8 cellular contexts compared by ENCODE assay signal in genomic region chr12:92136883-92137582, GRCh38. TPM values are rescaled to one million over a fixed set of nuclear protein-coding genes. Genes with fewer than 3 reads are reported as not detected.
DNase-seq lines count a peak whose midpoint lies in the region; ATAC-seq and TF ChIP-seq lines count a peak whose summit lies in the region.

No MANE protein-coding gene starts in this region.

- H3K9me3 ChIP-seq in HEK293 (ENCODE audit: control insufficient read depth, insufficient read depth, low read depth, low read length): no peaks in the 10 kb centered on the region

- POLR2A ChIA-PET in HEK293 (lab: Yijun Ruan, JAX): interaction anchor here (0.5 to 2.6 kb wide), 2 partner anchors 9 to 63 kb away, joined by 7 to 17 read pairs; partner anchors contain the start of gene BTG1
- POLR2A ChIA-PET in WTC11 (lab: Charles Lee): interaction anchor here (7.8 kb wide), 1 partner anchor 8 kb away, joined by 67 read pairs; the partner anchor contains the start of gene BTG1

- CTCF ChIA-PET in HEK293 (lab: Yijun Ruan, JAX) (interaction anchor here (0.5 to 0.7 kb wide), 4 partner anchors 53 to 1007 kb away, joined by 3 read pairs; no protein-coding TSS in a partner anchor), WTC11 (lab: Charles Lee) (interaction anchor here (1.2 to 1.7 kb wide), 3 partner anchors 9 to 755 kb away, joined by 3 to 9 read pairs (median 5); partner anchors contain the start of gene BTG1)

- H3K4me3 ChIP-seq in HEK293 (ENCODE audit: low read depth, low read length): no peak overlapping the region

- H3K36me3 ChIP-seq in HEK293 (ENCODE audit: control insufficient read depth in 2 of 2, insufficient read depth in 1 of 2, low read length in 2 of 2): peaks cover 5 to 16% of the 10 kb centered on the region in 2 experiments; a peak in 2 of 3 replicates

- H3K27me3 Mint-ChIP-seq in WTC11 (ENCODE audit: low read depth) (no peaks in the 10 kb centered on the region), glutamatergic neuron (ENCODE audit: unreplicated experiment) (no peaks in the 10 kb centered on the region)

- H3K9me3 Mint-ChIP-seq in WTC11 (no peaks in the 10 kb centered on the region), glutamatergic neuron (ENCODE audit: unreplicated experiment) (no peaks in the 10 kb centered on the region)

- peaks cover 33% of the 10 kb centered on the region for H3K4me1 ChIP-seq in HEK293 (ENCODE audit: control insufficient read depth, insufficient read depth, low read length)

- H3K4me1 Mint-ChIP-seq in WTC11 (peaks cover 87% of the 10 kb centered on the region), glutamatergic neuron (ENCODE audit: low read depth, unreplicated experiment) (peaks cover 44% of the 10 kb centered on the region)

- peak; percentile 37 for ATAC-seq in WTC11
- ATAC-seq in stimulated activated naive CD8-positive, alpha-beta T cell treated with anti-CD3 and anti-CD28 coated beads, Interleukin-15, Interleukin-2, amounts not matched to agents 100 U/mL and 50 U/mL, for 24 hours: peak; percentile 21
- ATAC-seq in GM18870 (IDR thresholded peaks at IDR 0.05; ENCODE audit: unreplicated experiment): no peak
- ATAC-seq in left lobe of liver: no peak
- ATAC-seq in HG02588 (IDR thresholded peaks at IDR 0.05; ENCODE audit: unreplicated experiment): no peak

- H3K27ac Mint-ChIP-seq in WTC11 (peak overlapping the region; percentile 69), glutamatergic neuron (ENCODE audit: unreplicated experiment) (peak overlapping the region; percentile 73)

- DNase-seq in AG08396 (ENCODE audit: low spot score) (peak; percentile 69), WTC11 (ENCODE audit: low spot score) (no peak), glutamatergic neuron (no peak), left lobe of liver (ENCODE audit: low spot score) (no peak)
- no peak for DNase-seq in stimulated activated naive CD8-positive, alpha-beta T cell treated with anti-CD3 and anti-CD28 coated beads, Interleukin-15, Interleukin-2, amounts not matched to agents 100 U/mL and 50 U/mL, for 24 hours

- peak overlapping the region; percentile 24 for H3K4me3 Mint-ChIP-seq in WTC11
- peak overlapping the region; percentile 88 for H3K4me3 Mint-ChIP-seq in glutamatergic neuron (ENCODE audit: unreplicated experiment)

- TF ChIP-seq CTCF in HEK293 (tag by site-specific recombination; IDR thresholded peaks at IDR 0.05) (no peak), WTC11 (IDR thresholded peaks at IDR 0.05) (no peak), glutamatergic neuron (IDR thresholded peaks at IDR 0.05; ENCODE audit: partially characterized antibody, unreplicated experiment) (no peak)

- H3K27ac ChIP-seq in HEK293 (ENCODE audit: extremely low read depth, low read depth, low read length): no peak overlapping the region

- peaks cover 6% of the 10 kb centered on the region; the same call in 1 of the 2 replicates for H3K36me3 Mint-ChIP-seq in WTC11
- no peaks in the 10 kb centered on the region for H3K36me3 Mint-ChIP-seq in glutamatergic neuron (ENCODE audit: unreplicated experiment)

TF ChIP-seq in HEK293, 187 proteins besides CTCF, POLR2A, EP300 and RAD21 (continues in another document):
- TF ChIP-seq FEZF1 (tag by site-specific recombination; IDR thresholded peaks at IDR 0.05) (peak; percentile 17; the same call in 1 of the 2 replicates), ZNF747 (tag by site-specific recombination; IDR thresholded peaks at IDR 0.05) (no peak), ZNF223 (tag by site-specific recombination; IDR thresholded peaks at IDR 0.05) (no peak), GFI1B (tag by site-specific recombination; IDR thresholded peaks at IDR 0.05) (0 out of 2 replicates have a peak, but pooled peaks have one; percentile 44), ZNF274 (IDR thresholded peaks at IDR 0.05; ENCODE audit: low read length) (no peak), ZNF274 (tag by site-specific recombination; IDR thresholded peaks at IDR 0.05; ENCODE audit: borderline replicate concordance) (no peak), ZFP3 (tag by site-specific recombination; IDR thresholded peaks at IDR 0.05; ENCODE audit: low read depth) (no peak), PRDM6 (tag by site-specific recombination; IDR thresholded peaks at IDR 0.05) (peak; percentile 95)

TF ChIP-seq in WTC11, 78 proteins besides CTCF, POLR2A, EP300 and RAD21:
- TF ChIP-seq ZNF263 (CRISPR knock-in tag; IDR thresholded peaks at IDR 0.05; ENCODE audit: low read depth) (no peak), ATF3 (CRISPR knock-in tag; conservative IDR thresholded peaks at IDR 0.05) (no peak), GABPB1 (CRISPR knock-in tag; IDR thresholded peaks at IDR 0.05) (peak; percentile 86)
- TF ChIP-seq, protein P1, sequence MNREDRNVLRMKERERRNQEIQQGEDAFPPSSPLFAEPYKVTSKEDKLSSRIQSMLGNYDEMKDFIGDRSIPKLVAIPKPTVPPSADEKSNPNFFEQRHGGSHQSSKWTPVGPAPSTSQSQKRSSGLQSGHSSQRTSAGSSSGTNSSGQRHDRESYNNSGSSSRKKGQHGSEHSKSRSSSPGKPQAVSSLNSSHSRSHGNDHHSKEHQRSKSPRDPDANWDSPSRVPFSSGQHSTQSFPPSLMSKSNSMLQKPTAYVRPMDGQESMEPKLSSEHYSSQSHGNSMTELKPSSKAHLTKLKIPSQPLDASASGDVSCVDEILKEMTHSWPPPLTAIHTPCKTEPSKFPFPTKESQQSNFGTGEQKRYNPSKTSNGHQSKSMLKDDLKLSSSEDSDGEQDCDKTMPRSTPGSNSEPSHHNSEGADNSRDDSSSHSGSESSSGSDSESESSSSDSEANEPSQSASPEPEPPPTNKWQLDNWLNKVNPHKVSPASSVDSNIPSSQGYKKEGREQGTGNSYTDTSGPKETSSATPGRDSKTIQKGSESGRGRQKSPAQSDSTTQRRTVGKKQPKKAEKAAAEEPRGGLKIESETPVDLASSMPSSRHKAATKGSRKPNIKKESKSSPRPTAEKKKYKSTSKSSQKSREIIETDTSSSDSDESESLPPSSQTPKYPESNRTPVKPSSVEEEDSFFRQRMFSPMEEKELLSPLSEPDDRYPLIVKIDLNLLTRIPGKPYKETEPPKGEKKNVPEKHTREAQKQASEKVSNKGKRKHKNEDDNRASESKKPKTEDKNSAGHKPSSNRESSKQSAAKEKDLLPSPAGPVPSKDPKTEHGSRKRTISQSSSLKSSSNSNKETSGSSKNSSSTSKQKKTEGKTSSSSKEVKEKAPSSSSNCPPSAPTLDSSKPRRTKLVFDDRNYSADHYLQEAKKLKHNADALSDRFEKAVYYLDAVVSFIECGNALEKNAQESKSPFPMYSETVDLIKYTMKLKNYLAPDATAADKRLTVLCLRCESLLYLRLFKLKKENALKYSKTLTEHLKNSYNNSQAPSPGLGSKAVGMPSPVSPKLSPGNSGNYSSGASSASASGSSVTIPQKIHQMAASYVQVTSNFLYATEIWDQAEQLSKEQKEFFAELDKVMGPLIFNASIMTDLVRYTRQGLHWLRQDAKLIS (CRISPR knock-in tag; IDR thresholded peaks at IDR 0.05; ENCODE audit: borderline replicate concordance): no peak

RNA-seq across cellular contexts. Expression of gene BTG1, which starts 8.6 kb away (rescaled TPM):
- total RNA-seq in WTC11 (2021) (26.7 to 32.0 TPM (median 31.2 TPM) in 3 replicates), glutamatergic neuron (ENCODE audit: unreplicated experiment) (72.2 TPM), left lobe of liver (55.0 TPM)

Comparison
In these comparisons a context has a peak if more than half of its experiments do, and no peak if none do; other contexts are left out.
1. ATAC-seq: peak in WTC11 (single experiment) and stimulated activated naive CD8-positive, alpha-beta T cell treated with anti-CD3 and anti-CD28 coated beads, Interleukin-15, Interleukin-2, amounts not matched to agents 100 U/mL and 50 U/mL, for 24 hours (single experiment); none in GM18870 (single experiment), left lobe of liver (single experiment) and HG02588 (single experiment).